12 cellular contexts compared by ENCODE assay signal in genomic region chr5:14450055-14450524, GRCh38.
DNase-seq lines count a peak whose midpoint lies in the region; ATAC-seq and TF ChIP-seq lines count a peak whose summit lies in the region.
"Had no signal": no experiment of that assay in that cellular context is flagged by ENCODE, and none has a peak within 500 bp of the region (broad histone marks: within the 10 kb centered on the region; RNA-seq: fewer than 3 reads in every experiment).

No MANE protein-coding gene starts in this region.

- H3K4me3 Mint-ChIP-seq in nephron progenitor cell, result peak overlapping the region; percentile 45
- H3K4me3 Mint-ChIP-seq: naive B cell; stimulated activated naive CD8-positive, alpha-beta T cell treated with anti-CD3 and anti-CD28 coated beads, Interleukin-15, Interleukin-2, amounts not matched to agents 100 ng/mL and 50 ng/mL, for 24 hours had no signal

- DNase-seq in Right ventricle myocardium inferior (ENCODE audit: missing footprints), result peak; percentile 81
- DNase-seq in cardiac septum (ENCODE audit: low spot score), result no peak
- peak; percentile 93 for DNase-seq in dedifferentiated amniotic fluid mesenchymal stem cell (ENCODE audit: extremely low spot score)
- no peak for DNase-seq in nephron progenitor cell
- no peak for DNase-seq in NCI-H345 treated with DMSO at 0.1 percent for 48 hours (lab: John Stamatoyannopoulos, UW; ENCODE audit: unreplicated experiment)
- no peak for DNase-seq in PC-9
- DNase-seq in AML-193 (lab: John Stamatoyannopoulos, UW), result no peak
- DNase-seq: activated CD4-positive, alpha-beta T cell treated with anti-CD3 and anti-CD28 coated beads for 48 hours; naive B cell; NCI-H524 had no signal

- no peak overlapping the region for H2AFZ ChIP-seq in PC-9

- POLR2A ChIA-PET in PC-9 (lab: Charles Lee; ENCODE audit: unreplicated experiment), result no interaction called here

- H3K4me1 ChIP-seq in PC-9 (replicated peaks; ENCODE audit: insufficient read depth), result no peaks in the 10 kb centered on the region

- no peak overlapping the region for H3K4me3 ChIP-seq in PC-9

- no peaks in the 10 kb centered on the region for H3K27me3 Mint-ChIP-seq in nephron progenitor cell (ENCODE audit: low read depth, poor library complexity)
- H3K27me3 Mint-ChIP-seq: naive B cell; stimulated activated naive CD8-positive, alpha-beta T cell treated with anti-CD3 and anti-CD28 coated beads, Interleukin-15, Interleukin-2, amounts not matched to agents 100 ng/mL and 50 ng/mL, for 24 hours had no signal

- intact Hi-C loops in Right ventricle myocardium inferior (cut with DNase I), result no loop called here
- intact Hi-C loops in cardiac septum (cut with DNase I), result no loop called here
- intact Hi-C loops in PC-9 (cut with micrococcal nuclease; ENCODE audit: unreplicated experiment), result no loop called here

- peaks cover 46% of the 10 kb centered on the region for H3K36me3 Mint-ChIP-seq in nephron progenitor cell (ENCODE audit: low read depth)

- no peaks in the 10 kb centered on the region for H3K9me2 ChIP-seq in PC-9 (ENCODE audit: insufficient read depth)

- no peak overlapping the region for H3K27ac ChIP-seq in PC-9

- H3K36me3 ChIP-seq in PC-9 (ENCODE audit: low read depth), result peaks cover 21% of the 10 kb centered on the region; the same call in 1 of the 2 replicates

- peaks cover 90% of the 10 kb centered on the region for H3K4me1 Mint-ChIP-seq in nephron progenitor cell

- 0 out of 2 replicates have a peak, but pooled peaks cover 6% of the 10 kb centered on the region for H4K20me1 ChIP-seq in PC-9 (ENCODE audit: insufficient read depth)

- BruUV-seq in PC-9 (replicated peaks; lab: Mats Ljungman, UMichigan), result no TSS peak

- ATAC-seq in Right ventricle myocardium inferior (peak; percentile 89), HG02970 (IDR thresholded peaks at IDR 0.05; ENCODE audit: low FRiP score, unreplicated experiment) (no peak)

- CTCF ChIA-PET in PC-9 (lab: Charles Lee), result no interaction called here

- H3K79me2 ChIP-seq in PC-9 (ENCODE audit: low read depth), result no peaks in the 10 kb centered on the region

- H3K27me3 ChIP-seq in PC-9 (ENCODE audit: insufficient read depth, low read depth), result no peaks in the 10 kb centered on the region

- H3K9me3 ChIP-seq in PC-9 (ENCODE audit: insufficient read depth, low read depth), result no peaks in the 10 kb centered on the region

- H3K4me2 ChIP-seq in PC-9, result no peak overlapping the region

- H3K9me3 Mint-ChIP-seq in nephron progenitor cell, result peaks cover 10% of the 10 kb centered on the region
- H3K9me3 Mint-ChIP-seq: stimulated activated naive CD8-positive, alpha-beta T cell treated with anti-CD3 and anti-CD28 coated beads, Interleukin-15, Interleukin-2, amounts not matched to agents 100 ng/mL and 50 ng/mL, for 24 hours had no signal

- no peak for TF ChIP-seq CTCF in nephron progenitor cell (IDR thresholded peaks at IDR 0.05)
- no peak for TF ChIP-seq CTCF in PC-9 (conservative IDR thresholded peaks at IDR 0.05)

- H3F3A ChIP-seq in PC-9 (ENCODE audit: insufficient read depth, low read depth), result peaks cover 5% of the 10 kb centered on the region; the same call in 1 of the 2 replicates

- H3K27ac Mint-ChIP-seq in nephron progenitor cell, result peak overlapping the region; percentile 98
- H3K27ac Mint-ChIP-seq: stimulated activated naive CD8-positive, alpha-beta T cell treated with anti-CD3 and anti-CD28 coated beads, Interleukin-15, Interleukin-2, amounts not matched to agents 100 ng/mL and 50 ng/mL, for 24 hours had no signal

Comparison
In these comparisons a context has a peak if more than half of its experiments do, and no peak if none do; other contexts are left out.
1. DNase-seq: peak in Right ventricle myocardium inferior (single experiment) and dedifferentiated amniotic fluid mesenchymal stem cell (single experiment); none in cardiac septum (single experiment), nephron progenitor cell (single experiment), NCI-H345 treated with DMSO at 0.1 percent for 48 hours (single experiment), PC-9 (0 of 2) and AML-193 (0 of 2).